Comparison of ENCODE assay signal across 17 cellular contexts in the genomic region with DNA sequence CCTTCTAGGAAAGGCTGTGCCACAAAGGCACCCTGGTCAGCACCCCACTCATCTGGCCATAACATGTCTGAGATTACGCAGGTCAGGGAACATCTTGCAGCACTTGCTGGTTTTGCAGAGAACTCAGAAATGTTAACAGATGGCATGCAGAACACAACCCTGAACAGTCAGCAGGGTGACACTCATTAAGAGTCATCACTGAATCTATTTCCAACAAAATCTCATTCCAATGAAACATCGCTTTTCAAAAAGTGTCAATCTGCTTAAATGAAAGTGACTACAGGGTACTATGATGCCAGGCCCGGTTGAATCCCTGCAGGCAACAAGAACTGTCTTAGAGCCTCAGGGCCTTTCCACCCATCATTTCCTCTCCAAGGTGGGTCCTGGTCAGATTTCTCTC.
"Had no signal": no experiment of that assay in that cellular context is flagged by ENCODE, and none has a peak within 500 bp of the region (broad histone marks: within the 10 kb centered on the region; RNA-seq: fewer than 3 reads in every experiment).

No MANE protein-coding gene starts in this region.

- H3K9me3 Mint-ChIP-seq: naive B cell, nephron progenitor cell had no signal

- H3K4me1 Mint-ChIP-seq: naive B cell, nephron progenitor cell had no signal

- H3K4me3 Mint-ChIP-seq: naive B cell, nephron progenitor cell had no signal

- ATAC-seq: esophagus mucosa, gastrocnemius medialis, heart right ventricle, pancreas, right cardiac atrium had no signal

- H3K27ac Mint-ChIP-seq: naive B cell, nephron progenitor cell, progenitor cell of endocrine pancreas had no signal

- DNase-seq: effector memory CD4-positive, alpha-beta T cell; gastrocnemius medialis; heart right ventricle; hypothalamus; mesendoderm; naive B cell; nephron progenitor cell; pancreas; right cardiac atrium; small intestine; stimulated activated CD4-positive, alpha-beta T cell treated with anti-CD3 and anti-CD28 coated beads, Interleukin-12 subunit alpha, Interleukin-12 subunit beta, amount 100 ng/mL, for 4 hours; stimulated activated naive CD4-positive, alpha-beta T cell; tibial artery; upper lobe of left lung; uterus had no signal

- H3K36me3 Mint-ChIP-seq: naive B cell had no signal

- H3K27me3 Mint-ChIP-seq: progenitor cell of endocrine pancreas had no signal
